In the genomic region with DNA sequence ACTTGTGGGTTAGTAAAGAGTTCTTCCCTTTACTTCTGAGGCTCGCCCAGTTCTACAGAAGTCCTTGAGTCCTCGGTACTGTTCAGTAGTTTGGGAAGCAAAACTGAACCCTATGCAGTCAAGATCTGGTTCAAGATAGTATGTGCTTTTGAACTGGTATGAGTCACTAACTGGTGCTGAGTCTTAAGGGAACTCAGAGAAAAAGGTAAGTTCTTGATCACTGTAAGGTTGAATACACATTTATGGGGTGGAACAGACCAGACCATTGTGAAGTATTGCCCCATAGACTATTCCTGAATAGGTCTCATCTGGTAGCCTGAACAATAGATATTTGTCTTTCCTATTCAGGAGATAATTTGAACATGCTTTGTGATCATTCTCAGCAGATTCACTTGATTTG, we compare ENCODE assay signal across 15 cellular contexts.
"Had no signal": no experiment of that assay in that cellular context is flagged by ENCODE, and none has a peak within 500 bp of the region (broad histone marks: within the 10 kb centered on the region; RNA-seq: fewer than 3 reads in every experiment).

No MANE protein-coding gene starts in this region.

- H3K4me3 ChIP-seq: esophagus squamous epithelium, lung, pancreas, right lobe of liver, thoracic aorta, tibial nerve, upper lobe of left lung had no signal

- DNase-seq: cortex of kidney; esophagus squamous epithelium; hypothalamus; immature natural killer cell; natural killer cell; pancreas; right lobe of liver; small intestine; stimulated activated CD4-positive, alpha-beta T cell treated with anti-CD3 and anti-CD28 coated beads, Interleukin-15, amount 100 ng/mL, for 24 hours; stimulated activated CD4-positive, alpha-beta T cell treated with anti-CD3 and anti-CD28 coated beads, Interleukin-2, amount 100 ng/mL, for 48 hours; stimulated activated naive B cell treated with anti-CD40 and anti-IgM and Interleukin-4, amounts not matched to agents 10 μg/mL and 1 μg/mL and 100 μg/mL, for 72 hours; upper lobe of left lung had no signal
